In genomic region chr7:120933475-120933874, GRCh38 we compare ENCODE assay signal across 21 cellular contexts. TPM values are rescaled to one million over a fixed set of nuclear protein-coding genes. Genes with fewer than 3 reads are reported as not detected.
"Had no signal": no experiment of that assay in that cellular context is flagged by ENCODE, and none has a peak within 500 bp of the region (broad histone marks: within the 10 kb centered on the region; RNA-seq: fewer than 3 reads in every experiment).

No MANE protein-coding gene starts in this region.

- H3K79me2 ChIP-seq: hepatocyte had no signal

- H3K9me3 ChIP-seq: stomach, testis, upper lobe of left lung had no signal

- H3K27me3 ChIP-seq: hepatocyte, stomach, testis, upper lobe of left lung had no signal

- H3K4me3 ChIP-seq: hepatocyte, stomach, testis, upper lobe of left lung had no signal

- H3K36me3 ChIP-seq: stomach, upper lobe of left lung had no signal

- ATAC-seq: activated CD8-positive, alpha-beta memory T cell treated with anti-CD3 and anti-CD28 coated beads, Interleukin-2, amount 10 ng/mL, durations not matched to agents 7 days and 5 days; esophagus mucosa; left lobe of liver; natural killer cell; T-cell had no signal

- H3K4me2 ChIP-seq: hepatocyte had no signal

- DNase-seq: activated CD4-positive, alpha-beta memory T cell treated with anti-CD3 and anti-CD28 coated beads for 36 hours; activated CD4-positive, alpha-beta T cell treated with anti-CD3 and anti-CD28 coated beads for 1 hour; activated CD8-positive, alpha-beta memory T cell treated with anti-CD3 and anti-CD28 coated beads, Interleukin-2, amount 10 ng/mL, durations not matched to agents 7 days and 5 days; activated effector memory CD4-positive, alpha-beta T cell treated with Interleukin-2 at 50 U/mL for 16 hours; activated T-cell treated with anti-CD3 and anti-CD28 coated beads, Interleukin-2, amount 50 U/mL, for 24 hours; islet precursor cell; natural killer cell; posterior cingulate gyrus; retina; stimulated activated CD4-positive, alpha-beta T cell treated with anti-CD3 and anti-CD28 coated beads, Interleukin-4, amount 100 ng/mL, for 4 hours; stimulated activated CD8-positive, alpha-beta memory T cell treated with anti-CD3 and anti-CD28 coated beads, Interleukin-4, amount 100 ng/mL, for 48 hours; stomach; T-cell; T-helper 9 cell; testis; upper lobe of left lung had no signal

- H3K27ac ChIP-seq: hepatocyte, stomach, testis, upper lobe of left lung had no signal

- H3K4me1 ChIP-seq: stomach, testis, upper lobe of left lung had no signal

- FAIRE-seq: colon, endometrium had no signal

- H2AFZ ChIP-seq: hepatocyte had no signal

RNA-seq across cellular contexts. Expression of gene CPED1, which starts 55.0 kb away (rescaled TPM):
- total RNA-seq: activated CD4-positive, alpha-beta memory T cell treated with anti-CD3 and anti-CD28 coated beads for 36 hours had no signal
